Comparison of ENCODE assay signal across 35 cellular contexts in genomic region chr2:17188726-17189125, GRCh38.
"Had no signal": no experiment of that assay in that cellular context is flagged by ENCODE, and none has a peak within 500 bp of the region (broad histone marks: within the 10 kb centered on the region; RNA-seq: fewer than 3 reads in every experiment).

No MANE protein-coding gene starts in this region.

- H3K4me3 ChIP-seq: MG63 had no signal

- H3K36me3 ChIP-seq: MG63 had no signal

- DNase-seq: Karpas-422, Kasumi-1, MG63, MM.1S, MV-4-11, NCI-H1048, NCI-H1092, NCI-H1092 treated with DMSO at 0.1 percent for 48 hours, NCI-H1105, NCI-H1105 treated with DMSO at 0.1 percent for 48 hours, NCI-H1417, NCI-H1417 treated with DMSO at 0.1 percent for 48 hours, NCI-H1436, NCI-H1436 treated with DMSO at 0.1 percent for 48 hours, NCI-H146, NCI-H1694, NCI-H1694 treated with DMSO at 0.1 percent for 48 hours, NCI-H187, NCI-H187 treated with DMSO at 0.1 percent for 48 hours, NCI-H1930, NCI-H2029, NCI-H2029 treated with DMSO at 0.1 percent for 48 hours, NCI-H2081, NCI-H2081 treated with DMSO at 0.1 percent for 48 hours, NCI-H2107, NCI-H2171, NCI-H2171 treated with DMSO at 0.1 percent for 48 hours, NCI-H2227 treated with DMSO at 0.1 percent for 48 hours, NCI-H226, NCI-H345, NCI-H446, NCI-H446 treated with DMSO at 0.1 percent for 48 hours, NCI-H510A, NCI-H510A treated with DMSO at 0.1 percent for 48 hours, NCI-H524 had no signal

- H3K27me3 ChIP-seq: MG63 had no signal

- H3K9me3 ChIP-seq: MG63 had no signal
